ENCODE assay signal across 1 cellular context in genomic region chr2:28662468-28663095, GRCh38.
TF ChIP-seq lines count a peak whose summit lies in the region.

No MANE protein-coding gene starts in this region.

TF ChIP-seq in HepG2, 621 proteins besides CTCF, POLR2A, EP300 and RAD21 (continued from another document):
- no peak for TF ChIP-seq RCOR2 (CRISPR knock-in tag; IDR thresholded peaks at IDR 0.05)
- no peak for TF ChIP-seq ZNF552 (CRISPR knock-in tag; IDR thresholded peaks at IDR 0.05; ENCODE audit: borderline replicate concordance)
- no peak for TF ChIP-seq XRCC5 (optimal IDR thresholded peaks at IDR 0.05; ENCODE audit: low read length)
- no peak for TF ChIP-seq TCF7 (IDR thresholded peaks at IDR 0.05; ENCODE audit: low read depth)
